ENCODE assay signal across 10 cellular contexts in the genomic region with DNA sequence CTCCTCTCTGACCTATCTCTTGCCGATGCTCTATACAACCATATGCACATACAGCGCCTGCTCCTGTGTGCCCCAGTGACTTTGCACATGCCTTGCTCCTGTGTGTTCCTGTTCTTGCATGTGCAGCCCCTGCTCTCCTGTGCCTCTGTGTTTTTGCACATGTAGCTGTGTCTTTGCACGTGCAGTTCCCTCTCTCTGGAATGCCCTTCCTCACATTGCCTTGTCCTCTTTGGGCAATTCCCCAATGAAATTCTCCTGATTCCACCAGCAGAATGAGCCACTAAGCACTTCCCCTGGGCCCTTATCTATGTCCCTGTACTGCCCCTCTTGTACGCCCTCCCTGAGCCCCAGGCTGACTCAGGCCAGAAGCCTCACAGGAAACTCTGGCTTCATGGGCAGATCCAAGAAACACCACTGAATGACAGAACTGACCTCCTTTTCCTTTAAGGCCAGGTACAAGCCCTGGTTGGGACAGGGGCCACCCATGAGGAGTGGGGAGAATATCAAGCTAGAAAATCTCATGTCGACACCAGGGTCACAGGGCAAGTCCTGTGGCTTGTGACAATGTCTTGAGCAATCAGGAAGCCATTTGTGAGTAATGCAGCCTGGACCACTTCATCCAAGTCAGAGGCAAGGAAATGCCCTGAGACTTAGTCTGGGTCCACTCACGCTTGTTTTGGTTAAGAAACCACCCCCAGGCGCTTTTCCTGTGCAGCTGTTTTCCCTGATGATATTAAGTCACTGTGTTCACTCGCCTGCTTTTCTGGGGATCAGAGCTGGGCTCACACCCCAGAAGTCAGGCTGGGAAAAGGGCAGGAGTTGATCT. TPM values are rescaled to one million over a fixed set of nuclear protein-coding genes. Genes with fewer than 3 reads are reported as not detected.
DNase-seq lines count a peak whose midpoint lies in the region; ATAC-seq and TF ChIP-seq lines count a peak whose summit lies in the region.
"Had no signal": no experiment of that assay in that cellular context is flagged by ENCODE, and none has a peak within 500 bp of the region (broad histone marks: within the 10 kb centered on the region; RNA-seq: fewer than 3 reads in every experiment).

No MANE protein-coding gene starts in this region.

- H3K4me3 Mint-ChIP-seq in effector memory CD8-positive, alpha-beta T cell, result no peak overlapping the region
- H3K4me3 Mint-ChIP-seq: stimulated activated naive CD8-positive, alpha-beta T cell treated with anti-CD3 and anti-CD28 coated beads, Interleukin-15, Interleukin-2, amounts not matched to agents 100 ng/mL and 50 ng/mL, for 24 hours had no signal

- H3K27ac Mint-ChIP-seq in effector memory CD8-positive, alpha-beta T cell, result no peak overlapping the region
- H3K27ac Mint-ChIP-seq: stimulated activated naive CD8-positive, alpha-beta T cell treated with anti-CD3 and anti-CD28 coated beads, Interleukin-15, Interleukin-2, amounts not matched to agents 100 ng/mL and 50 ng/mL, for 24 hours had no signal

- peaks cover 29% of the 10 kb centered on the region for H3F3A ChIP-seq in PC-9 (ENCODE audit: insufficient read depth, low read depth)

- peaks cover 49% of the 10 kb centered on the region for H3K4me1 ChIP-seq in PC-9 (replicated peaks; ENCODE audit: insufficient read depth)

- in situ Hi-C loops in Caki2 (cut with HindIII; ENCODE audit: low pct_unique_long_range_greater_than_20kb, low sequenced_read_pairs), result no loop called here

- no peaks in the 10 kb centered on the region for H3K9me2 ChIP-seq in PC-9 (ENCODE audit: insufficient read depth)

- H3K9me3 Mint-ChIP-seq in effector memory CD8-positive, alpha-beta T cell, result no peaks in the 10 kb centered on the region
- H3K9me3 Mint-ChIP-seq: stimulated activated naive CD8-positive, alpha-beta T cell treated with anti-CD3 and anti-CD28 coated beads, Interleukin-15, Interleukin-2, amounts not matched to agents 100 ng/mL and 50 ng/mL, for 24 hours had no signal

- intact Hi-C loops in PC-9 (cut with micrococcal nuclease; ENCODE audit: unreplicated experiment), result no loop called here

- DNase-seq in Caki2 (ENCODE audit: low read depth) (peak; percentile 39), PC-9 (peak; percentile 69 to 77), epithelial cell of proximal tubule (ENCODE audit: low read depth) (peak; percentile 80), non-pigmented ciliary epithelial cell (ENCODE audit: low read depth) (peak; percentile 91), SHP77 (lab: John Stamatoyannopoulos, UW) (no peak)
- no peak for DNase-seq in effector memory CD8-positive, alpha-beta T cell
- DNase-seq: activated CD4-positive, alpha-beta T cell treated with anti-CD3 and anti-CD28 coated beads, Interleukin-2, amount 50 U/mL, for 1 hour had no signal

- H3K4me2 ChIP-seq in PC-9, result peak overlapping the region; percentile 58

- H3K27me3 ChIP-seq in PC-9 (ENCODE audit: insufficient read depth, low read depth), result no peaks in the 10 kb centered on the region

- POLR2A ChIA-PET in PC-9 (lab: Charles Lee; ENCODE audit: unreplicated experiment), result interaction anchor here (0.7 kb wide), 1 partner anchor 22 kb away, joined by 6 read pairs; no protein-coding TSS in a partner anchor

- TF ChIP-seq CTCF in PC-9 (conservative IDR thresholded peaks at IDR 0.05) (no peak), epithelial cell of proximal tubule (conservative IDR thresholded peaks at IDR 0.05; ENCODE audit: low read depth, low read length) (no peak)

- peaks cover 41 to 63% of the 10 kb centered on the region in 2 donors for H3K27me3 Mint-ChIP-seq in effector memory CD8-positive, alpha-beta T cell

- no peaks in the 10 kb centered on the region for H4K20me1 ChIP-seq in PC-9 (ENCODE audit: insufficient read depth)

- peaks cover 3 to 4% of the 10 kb centered on the region in 2 donors for H3K4me1 Mint-ChIP-seq in effector memory CD8-positive, alpha-beta T cell (ENCODE audit: low read depth in 2 of 2)

- no peaks in the 10 kb centered on the region for H3K36me3 Mint-ChIP-seq in effector memory CD8-positive, alpha-beta T cell (ENCODE audit: insufficient read depth)

- no TSS peak for BruUV-seq in PC-9 (replicated peaks; lab: Mats Ljungman, UMichigan)

- ATAC-seq in activated CD4-positive, CD25-positive, alpha-beta regulatory T cell treated with anti-CD3 and anti-CD28 coated beads, Interleukin-2, amount 50 U/mL, for 24 hours, result no peak
- ATAC-seq in effector memory CD8-positive, alpha-beta T cell (replicated peaks), result no peak
- ATAC-seq in GM21529 (IDR thresholded peaks at IDR 0.05; ENCODE audit: unreplicated experiment), result no peak

- no peaks in the 10 kb centered on the region for H3K9me3 ChIP-seq in PC-9 (ENCODE audit: insufficient read depth, low read depth)

- CTCF ChIA-PET in PC-9 (lab: Charles Lee), result interaction anchor here (0.6 to 1.7 kb wide), 2 partner anchors 51 to 286 kb away, joined by 6 to 7 read pairs; no protein-coding TSS in a partner anchor

- no peak overlapping the region for H3K27ac ChIP-seq in PC-9

- no peaks in the 10 kb centered on the region for H3K79me2 ChIP-seq in PC-9 (ENCODE audit: low read depth)

- no peak overlapping the region for H2AFZ ChIP-seq in PC-9

- H3K4me3 ChIP-seq in PC-9 (no peak overlapping the region), epithelial cell of proximal tubule (ENCODE audit: low read depth, low read length) (no peak overlapping the region)

- H3K36me3 ChIP-seq in PC-9 (ENCODE audit: low read depth), result no peaks in the 10 kb centered on the region

RNA-seq across cellular contexts. Expression of gene ARHGAP22, which starts 1.9 kb away (rescaled TPM):
- total RNA-seq in Caki2 (2014; rRNA removed; shearing (Covaris generic); ENCODE audit: low replicate concordance), result 3.5 and 14.8 TPM in 2 replicates
- total RNA-seq in PC-9 (2021) (3.2 and 4.0 TPM in 2 replicates), epithelial cell of proximal tubule (11.2 and 24.5 TPM in 2 replicates)

Comparison
In these comparisons a context has a peak if more than half of its experiments do, and no peak if none do; other contexts are left out.
1. DNase-seq: peak in Caki2 (single experiment), PC-9 (2 of 2), epithelial cell of proximal tubule (single experiment) and non-pigmented ciliary epithelial cell (single experiment); none in effector memory CD8-positive, alpha-beta T cell (0 of 3) and SHP77 (0 of 2).